In the genomic region with DNA sequence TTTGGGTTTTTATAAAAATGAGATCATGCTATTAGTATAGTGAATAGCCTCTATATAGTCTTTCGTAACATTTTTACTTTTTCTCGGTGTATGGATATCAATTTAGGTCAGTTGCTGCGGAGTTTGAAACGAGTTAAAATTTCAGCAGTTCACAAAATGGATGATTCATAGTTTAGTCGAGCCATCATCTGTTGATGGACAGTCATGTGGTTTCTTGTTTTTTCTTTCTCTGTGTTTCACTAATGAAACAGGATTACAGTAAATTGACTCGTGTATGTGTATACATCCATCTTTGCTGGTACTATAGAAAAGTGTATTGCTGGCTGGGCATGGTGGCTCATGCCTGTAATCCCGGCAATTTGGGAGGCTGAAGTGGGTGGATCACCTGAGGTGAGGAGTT, we compare ENCODE assay signal across 16 cellular contexts.
DNase-seq lines count a peak whose midpoint lies in the region; ATAC-seq, FAIRE-seq and TF ChIP-seq lines count a peak whose summit lies in the region.
"Had no signal": no experiment of that assay in that cellular context is flagged by ENCODE, and none has a peak within 500 bp of the region (broad histone marks: within the 10 kb centered on the region; RNA-seq: fewer than 3 reads in every experiment).

No MANE protein-coding gene starts in this region.

- H4K20me1 ChIP-seq in keratinocyte (ENCODE audit: control insufficient read depth, extremely low read depth, insufficient read depth, low read length) = no peaks in the 10 kb centered on the region

- intact Hi-C loops in esophagus squamous epithelium (cut with DNase I) (no loop called here), gastrocnemius medialis (cut with DNase I; ENCODE audit: low total_unique reads) (no loop called here)

- H3K4me2 ChIP-seq in keratinocyte (ENCODE audit: control insufficient read depth, extremely low read depth, insufficient read depth, low read depth, low read length) = peak overlapping the region; percentile 95

- H3K36me3 Mint-ChIP-seq in chondrocyte (ENCODE audit: low read depth) = no peaks in the 10 kb centered on the region
- no peaks in the 10 kb centered on the region for H3K36me3 Mint-ChIP-seq in nephron progenitor cell (ENCODE audit: low read depth)
- H3K36me3 Mint-ChIP-seq: CD8-positive, alpha-beta T cell had no signal

- ATAC-seq in GM18498 (IDR thresholded peaks at IDR 0.05; ENCODE audit: unreplicated experiment) = no peak
- no peak for ATAC-seq in gastrocnemius medialis
- ATAC-seq: CD8-positive, alpha-beta T cell had no signal

- peaks cover 96% of the 10 kb centered on the region for H3K79me2 ChIP-seq in keratinocyte (ENCODE audit: control insufficient read depth, insufficient read depth, low read length)

- no peaks in the 10 kb centered on the region for H3K27me3 ChIP-seq in keratinocyte (ENCODE audit: control insufficient read depth, extremely low read depth, insufficient read depth, low read length)
- no peaks in the 10 kb centered on the region for H3K27me3 ChIP-seq in esophagus squamous epithelium
- no peaks in the 10 kb centered on the region for H3K27me3 ChIP-seq in gastrocnemius medialis
- H3K27me3 ChIP-seq: right atrium auricular region, vagina had no signal

- TF ChIP-seq CTCF in chondrocyte (IDR thresholded peaks at IDR 0.05) (no peak), keratinocyte (optimal IDR thresholded peaks at IDR 0.05 in 1 of 3, IDR thresholded peaks at IDR 0.05 in 1 of 3, conservative IDR thresholded peaks at IDR 0.05 in 1 of 3; ENCODE audit: extremely low read depth in 1 of 3, insufficient read depth in 2 of 3, low read length in 3 of 3) (no peak), nephron progenitor cell (IDR thresholded peaks at IDR 0.05) (no peak), esophagus squamous epithelium (IDR thresholded peaks at IDR 0.05) (no peak), gastrocnemius medialis (IDR thresholded peaks at IDR 0.05 in 4 of 5, conservative IDR thresholded peaks at IDR 0.05 in 1 of 5) (no peak)

- peak overlapping the region; percentile 12 for H3K9ac ChIP-seq in keratinocyte (ENCODE audit: control insufficient read depth, extremely low read depth, insufficient read depth, low read length)

- H3K9me3 ChIP-seq in keratinocyte (ENCODE audit: control insufficient read depth, low read depth, low read length) (no peaks in the 10 kb centered on the region), esophagus squamous epithelium (no peaks in the 10 kb centered on the region), gastrocnemius medialis (no peaks in the 10 kb centered on the region)
- H3K9me3 ChIP-seq: right atrium auricular region, vagina had no signal

- H3K4me3 Mint-ChIP-seq in chondrocyte (ENCODE audit: unreplicated experiment) = peak overlapping the region; percentile 57
- no peak overlapping the region for H3K4me3 Mint-ChIP-seq in nephron progenitor cell
- H3K4me3 Mint-ChIP-seq: CD8-positive, alpha-beta T cell had no signal

- FAIRE-seq in keratinocyte (lab: Jason Lieb, UNC) = no peak

- H3K4me1 Mint-ChIP-seq in chondrocyte (ENCODE audit: low read depth) = peaks cover 57% of the 10 kb centered on the region
- H3K4me1 Mint-ChIP-seq in nephron progenitor cell = peaks cover 38% of the 10 kb centered on the region

- H3K9me3 Mint-ChIP-seq in chondrocyte (ENCODE audit: low read depth) = no peaks in the 10 kb centered on the region
- H3K9me3 Mint-ChIP-seq in nephron progenitor cell = no peaks in the 10 kb centered on the region
- H3K9me3 Mint-ChIP-seq: CD8-positive, alpha-beta T cell had no signal

- in situ Hi-C loops in gastrocnemius medialis (cut with MboI; ENCODE audit: low sequenced_read_pairs in 4 of 4) = loop anchor here in 2 of 4 donors (25.0 kb wide), 2 partner anchors 457 to 482 kb away; partner anchors contain the start of gene TTC23 (in 1 of the 2)

- peaks cover 31% of the 10 kb centered on the region for H3K4me1 ChIP-seq in keratinocyte (ENCODE audit: control insufficient read depth, extremely low read depth, insufficient read depth, low read length)
- peaks cover 8 to 79% (median 37%) of the 10 kb centered on the region in 3 donors for H3K4me1 ChIP-seq in esophagus squamous epithelium
- H3K4me1 ChIP-seq in gastrocnemius medialis = peaks cover 14 to 33% of the 10 kb centered on the region in 2 donors

- dilution Hi-C loops in keratinocyte (cut with MboI; ENCODE audit: extremely low pct_ligation_motif_present, low sequenced_read_pairs) = no loop called here

- H3K27ac ChIP-seq in keratinocyte (ENCODE audit: control insufficient read depth, insufficient read depth, low read length) = peak overlapping the region; percentile 34
- H3K27ac ChIP-seq in esophagus squamous epithelium = no peak overlapping the region
- H3K27ac ChIP-seq in gastrocnemius medialis = no peak overlapping the region
- H3K27ac ChIP-seq: right atrium auricular region, vagina had no signal

- WGBS in esophagus squamous epithelium, 2 donors = 45 to 51% methylated on average over 7 of the region's 7 CpGs

- H3K4me3 ChIP-seq in keratinocyte (ENCODE audit: control insufficient read depth in 2 of 3, extremely low read depth in 1 of 3, insufficient read depth in 2 of 3, low read depth in 1 of 3, low read length in 3 of 3) = no peak overlapping the region
- no peak overlapping the region for H3K4me3 ChIP-seq in esophagus squamous epithelium
- no peak overlapping the region for H3K4me3 ChIP-seq in gastrocnemius medialis
- H3K4me3 ChIP-seq: right atrium auricular region had no signal

- H3K27ac Mint-ChIP-seq in chondrocyte (ENCODE audit: unreplicated experiment) = peak overlapping the region; percentile 96
- H3K27ac Mint-ChIP-seq in nephron progenitor cell = no peak overlapping the region
- H3K27ac Mint-ChIP-seq: CD8-positive, alpha-beta T cell had no signal

- DNase-seq in COLO829 (ENCODE audit: low spot score) = peak; percentile 32
- peak; percentile 38 for DNase-seq in NCI-H226
- no peak for DNase-seq in chondrocyte (ENCODE audit: low spot score)
- DNase-seq in keratinocyte (ENCODE audit: low read depth, low spot score) = no peak
- no peak for DNase-seq in nephron progenitor cell
- DNase-seq in esophagus squamous epithelium (lab: John Stamatoyannopoulos, UW) = no peak
- DNase-seq in gastrocnemius medialis = no peak
- DNase-seq: activated gamma-delta T cell treated with Interleukin-2 at 50 U/mL for 16 hours; CD8-positive, alpha-beta T cell; midbrain; MM.1S; NCI-H187 treated with DMSO at 0.1 percent for 48 hours; T1000 had no signal

- TF ChIP-seq POLR2A in esophagus squamous epithelium (IDR thresholded peaks at IDR 0.05) (no peak), gastrocnemius medialis (IDR thresholded peaks at IDR 0.05) (no peak)

- H3K9me1 ChIP-seq in keratinocyte (ENCODE audit: control insufficient read depth, extremely low read depth, insufficient read depth, low read length) = no peaks in the 10 kb centered on the region

- H3K36me3 ChIP-seq in keratinocyte (ENCODE audit: control insufficient read depth in 2 of 2, extremely low read depth in 1 of 2, insufficient read depth in 2 of 2, low read length in 2 of 2) = no peaks in the 10 kb centered on the region
- no peaks in the 10 kb centered on the region for H3K36me3 ChIP-seq in esophagus squamous epithelium
- H3K36me3 ChIP-seq in gastrocnemius medialis = no peaks in the 10 kb centered on the region
- H3K36me3 ChIP-seq: right atrium auricular region, vagina had no signal

- H3K27me3 Mint-ChIP-seq in chondrocyte (ENCODE audit: low read depth) (no peaks in the 10 kb centered on the region), nephron progenitor cell (ENCODE audit: low read depth, poor library complexity) (no peaks in the 10 kb centered on the region)

- no peak overlapping the region for H2AFZ ChIP-seq in keratinocyte (ENCODE audit: control insufficient read depth, low read length)

Comparison
In these comparisons a context has a peak if more than half of its experiments do, and no peak if none do; other contexts are left out.
1. DNase-seq: peak in COLO829 (single experiment) and NCI-H226 (single experiment); none in chondrocyte (single experiment), keratinocyte (single experiment), nephron progenitor cell (single experiment), esophagus squamous epithelium (single experiment) and gastrocnemius medialis (0 of 2).